1 cellular context compared by ENCODE assay signal in the genomic region with DNA sequence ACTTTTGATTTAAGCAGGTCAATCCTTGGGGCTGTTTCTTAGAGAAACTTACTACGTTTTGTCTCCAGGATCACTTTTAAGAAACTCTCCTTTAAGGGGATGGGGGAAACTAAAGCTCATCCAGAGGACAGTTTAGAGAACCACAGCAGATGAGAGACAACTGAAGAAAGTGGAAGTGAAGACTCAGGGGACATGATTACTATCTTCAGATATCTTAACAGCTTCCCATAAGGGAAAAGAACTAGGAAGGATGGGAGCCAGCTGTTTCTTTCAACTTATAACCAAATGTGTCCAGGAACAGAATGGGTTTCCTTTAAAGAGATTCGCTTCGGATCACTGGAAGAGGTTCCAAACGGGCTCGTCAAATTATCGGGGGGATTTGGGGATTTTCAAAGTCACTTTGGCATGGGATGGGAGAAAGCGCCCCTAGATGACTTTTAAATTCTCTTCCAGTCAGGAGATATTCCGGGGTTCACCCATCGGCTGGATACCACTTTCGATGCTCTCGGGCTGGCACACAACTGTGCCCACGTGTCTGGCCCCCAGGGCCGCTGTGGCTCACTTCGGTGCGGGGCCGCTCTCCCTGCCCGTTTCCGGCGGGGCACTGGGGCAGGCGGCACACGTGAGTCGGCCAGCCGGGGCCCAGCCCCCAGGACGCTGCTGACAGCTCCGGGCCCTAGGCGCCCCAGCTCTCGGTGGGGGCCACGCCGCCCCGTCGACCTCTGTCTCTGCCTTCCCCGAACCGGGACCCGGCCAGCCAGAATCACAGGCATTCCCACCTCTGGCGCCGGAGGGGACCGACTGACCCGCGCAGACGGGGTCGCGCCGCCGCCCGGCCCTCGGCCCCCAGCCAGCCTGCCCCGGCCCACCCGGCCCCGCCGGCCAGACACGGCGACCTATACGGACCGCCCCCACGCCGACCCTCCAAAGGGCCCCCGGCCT.
A peak's percentile ranks its signal among the peaks of the same experiment; 100 is the strongest.
TF ChIP-seq lines count a peak whose summit lies in the region.

No MANE protein-coding gene starts in this region.

TF ChIP-seq in GM12878, 131 proteins besides CTCF, POLR2A, EP300 and RAD21 (continued from another document):
- TF ChIP-seq, protein P1, sequence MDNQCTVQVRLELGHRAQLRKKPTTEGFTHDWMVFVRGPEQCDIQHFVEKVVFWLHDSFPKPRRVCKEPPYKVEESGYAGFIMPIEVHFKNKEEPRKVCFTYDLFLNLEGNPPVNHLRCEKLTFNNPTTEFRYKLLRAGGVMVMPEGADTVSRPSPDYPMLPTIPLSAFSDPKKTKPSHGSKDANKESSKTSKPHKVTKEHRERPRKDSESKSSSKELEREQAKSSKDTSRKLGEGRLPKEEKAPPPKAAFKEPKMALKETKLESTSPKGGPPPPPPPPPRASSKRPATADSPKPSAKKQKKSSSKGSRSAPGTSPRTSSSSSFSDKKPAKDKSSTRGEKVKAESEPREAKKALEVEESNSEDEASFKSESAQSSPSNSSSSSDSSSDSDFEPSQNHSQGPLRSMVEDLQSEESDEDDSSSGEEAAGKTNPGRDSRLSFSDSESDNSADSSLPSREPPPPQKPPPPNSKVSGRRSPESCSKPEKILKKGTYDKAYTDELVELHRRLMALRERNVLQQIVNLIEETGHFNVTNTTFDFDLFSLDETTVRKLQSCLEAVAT (IDR thresholded peaks at IDR 0.05), result no peak
- TF ChIP-seq EGR1 (IDR thresholded peaks at IDR 0.05; ENCODE audit: borderline replicate concordance in 1 of 2, low read depth in 2 of 2, low read length in 2 of 2) (no peak), DPF2 (IDR thresholded peaks at IDR 0.05) (peak; percentile 36; the same call in 1 of the 2 replicates), RAD51 (IDR thresholded peaks at IDR 0.05) (peak; percentile 46), BRCA1 (IDR thresholded peaks at IDR 0.05; ENCODE audit: low read depth, low read length) (no peak), ZNF217 (IDR thresholded peaks at IDR 0.05) (no peak), MXI1 (IDR thresholded peaks at IDR 0.05; ENCODE audit: low read depth, low read length) (peak; percentile 80; the same call in 1 of the 2 replicates), GATAD2B (conservative IDR thresholded peaks at IDR 0.05; ENCODE audit: low read depth) (0 out of 2 replicates have a peak, but pooled peaks have one; percentile 83), SIN3A (IDR thresholded peaks at IDR 0.05; ENCODE audit: low read depth, low read length) (no peak), MTA2 (IDR thresholded peaks at IDR 0.05; ENCODE audit: low read depth) (peak; percentile 22; the same call in 1 of the 2 replicates), IKZF2 (IDR thresholded peaks at IDR 0.05) (peak; percentile 65 to 67), EZH2 (IDR thresholded peaks at IDR 0.05; ENCODE audit: borderline replicate concordance, control insufficient read depth, low read depth, low read length) (no peak), SP1 (IDR thresholded peaks at IDR 0.05; ENCODE audit: low read depth, low read length) (peak; percentile 5), TCF12 (IDR thresholded peaks at IDR 0.05; ENCODE audit: low read depth, low read length) (0 out of 2 replicates have a peak, but pooled peaks have one; percentile 11), MEF2B (IDR thresholded peaks at IDR 0.05; ENCODE audit: partially characterized antibody, poor library complexity, severe bottlenecking) (peak; percentile 48), KAT2A (conservative IDR thresholded peaks at IDR 0.05; ENCODE audit: control insufficient read depth, low read depth, low read length) (no peak), IKZF1 (conservative IDR thresholded peaks at IDR 0.05) (peak; percentile 76)
- TF ChIP-seq, protein P2, sequence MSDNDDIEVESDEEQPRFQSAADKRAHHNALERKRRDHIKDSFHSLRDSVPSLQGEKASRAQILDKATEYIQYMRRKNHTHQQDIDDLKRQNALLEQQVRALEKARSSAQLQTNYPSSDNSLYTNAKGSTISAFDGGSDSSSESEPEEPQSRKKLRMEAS (IDR thresholded peaks at IDR 0.05; ENCODE audit: low read depth, low read length), result peak; percentile 73
- TF ChIP-seq, protein P3, sequence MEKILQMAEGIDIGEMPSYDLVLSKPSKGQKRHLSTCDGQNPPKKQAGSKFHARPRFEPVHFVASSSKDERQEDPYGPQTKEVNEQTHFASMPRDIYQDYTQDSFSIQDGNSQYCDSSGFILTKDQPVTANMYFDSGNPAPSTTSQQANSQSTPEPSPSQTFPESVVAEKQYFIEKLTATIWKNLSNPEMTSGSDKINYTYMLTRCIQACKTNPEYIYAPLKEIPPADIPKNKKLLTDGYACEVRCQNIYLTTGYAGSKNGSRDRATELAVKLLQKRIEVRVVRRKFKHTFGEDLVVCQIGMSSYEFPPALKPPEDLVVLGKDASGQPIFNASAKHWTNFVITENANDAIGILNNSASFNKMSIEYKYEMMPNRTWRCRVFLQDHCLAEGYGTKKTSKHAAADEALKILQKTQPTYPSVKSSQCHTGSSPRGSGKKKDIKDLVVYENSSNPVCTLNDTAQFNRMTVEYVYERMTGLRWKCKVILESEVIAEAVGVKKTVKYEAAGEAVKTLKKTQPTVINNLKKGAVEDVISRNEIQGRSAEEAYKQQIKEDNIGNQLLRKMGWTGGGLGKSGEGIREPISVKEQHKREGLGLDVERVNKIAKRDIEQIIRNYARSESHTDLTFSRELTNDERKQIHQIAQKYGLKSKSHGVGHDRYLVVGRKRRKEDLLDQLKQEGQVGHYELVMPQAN (conservative IDR thresholded peaks at IDR 0.05), result peak; percentile 50; the same call in 1 of the 2 replicates
- TF ChIP-seq, protein P4, sequence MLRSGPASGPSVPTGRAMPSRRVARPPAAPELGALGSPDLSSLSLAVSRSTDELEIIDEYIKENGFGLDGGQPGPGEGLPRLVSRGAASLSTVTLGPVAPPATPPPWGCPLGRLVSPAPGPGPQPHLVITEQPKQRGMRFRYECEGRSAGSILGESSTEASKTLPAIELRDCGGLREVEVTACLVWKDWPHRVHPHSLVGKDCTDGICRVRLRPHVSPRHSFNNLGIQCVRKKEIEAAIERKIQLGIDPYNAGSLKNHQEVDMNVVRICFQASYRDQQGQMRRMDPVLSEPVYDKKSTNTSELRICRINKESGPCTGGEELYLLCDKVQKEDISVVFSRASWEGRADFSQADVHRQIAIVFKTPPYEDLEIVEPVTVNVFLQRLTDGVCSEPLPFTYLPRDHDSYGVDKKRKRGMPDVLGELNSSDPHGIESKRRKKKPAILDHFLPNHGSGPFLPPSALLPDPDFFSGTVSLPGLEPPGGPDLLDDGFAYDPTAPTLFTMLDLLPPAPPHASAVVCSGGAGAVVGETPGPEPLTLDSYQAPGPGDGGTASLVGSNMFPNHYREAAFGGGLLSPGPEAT (IDR thresholded peaks at IDR 0.05; ENCODE audit: low read depth), result peak; percentile 47; the same call in 1 of the 2 replicates
- TF ChIP-seq, protein P5, sequence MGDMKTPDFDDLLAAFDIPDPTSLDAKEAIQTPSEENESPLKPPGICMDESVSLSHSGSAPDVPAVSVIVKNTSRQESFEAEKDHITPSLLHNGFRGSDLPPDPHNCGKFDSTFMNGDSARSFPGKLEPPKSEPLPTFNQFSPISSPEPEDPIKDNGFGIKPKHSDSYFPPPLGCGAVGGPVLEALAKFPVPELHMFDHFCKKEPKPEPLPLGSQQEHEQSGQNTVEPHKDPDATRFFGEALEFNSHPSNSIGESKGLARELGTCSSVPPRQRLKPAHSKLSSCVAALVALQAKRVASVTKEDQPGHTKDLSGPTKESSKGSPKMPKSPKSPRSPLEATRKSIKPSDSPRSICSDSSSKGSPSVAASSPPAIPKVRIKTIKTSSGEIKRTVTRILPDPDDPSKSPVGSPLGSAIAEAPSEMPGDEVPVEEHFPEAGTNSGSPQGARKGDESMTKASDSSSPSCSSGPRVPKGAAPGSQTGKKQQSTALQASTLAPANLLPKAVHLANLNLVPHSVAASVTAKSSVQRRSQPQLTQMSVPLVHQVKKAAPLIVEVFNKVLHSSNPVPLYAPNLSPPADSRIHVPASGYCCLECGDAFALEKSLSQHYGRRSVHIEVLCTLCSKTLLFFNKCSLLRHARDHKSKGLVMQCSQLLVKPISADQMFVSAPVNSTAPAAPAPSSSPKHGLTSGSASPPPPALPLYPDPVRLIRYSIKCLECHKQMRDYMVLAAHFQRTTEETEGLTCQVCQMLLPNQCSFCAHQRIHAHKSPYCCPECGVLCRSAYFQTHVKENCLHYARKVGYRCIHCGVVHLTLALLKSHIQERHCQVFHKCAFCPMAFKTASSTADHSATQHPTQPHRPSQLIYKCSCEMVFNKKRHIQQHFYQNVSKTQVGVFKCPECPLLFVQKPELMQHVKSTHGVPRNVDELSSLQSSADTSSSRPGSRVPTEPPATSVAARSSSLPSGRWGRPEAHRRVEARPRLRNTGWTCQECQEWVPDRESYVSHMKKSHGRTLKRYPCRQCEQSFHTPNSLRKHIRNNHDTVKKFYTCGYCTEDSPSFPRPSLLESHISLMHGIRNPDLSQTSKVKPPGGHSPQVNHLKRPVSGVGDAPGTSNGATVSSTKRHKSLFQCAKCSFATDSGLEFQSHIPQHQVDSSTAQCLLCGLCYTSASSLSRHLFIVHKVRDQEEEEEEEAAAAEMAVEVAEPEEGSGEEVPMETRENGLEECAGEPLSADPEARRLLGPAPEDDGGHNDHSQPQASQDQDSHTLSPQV (IDR thresholded peaks at IDR 0.05), result no peak
- TF ChIP-seq, protein P6, sequence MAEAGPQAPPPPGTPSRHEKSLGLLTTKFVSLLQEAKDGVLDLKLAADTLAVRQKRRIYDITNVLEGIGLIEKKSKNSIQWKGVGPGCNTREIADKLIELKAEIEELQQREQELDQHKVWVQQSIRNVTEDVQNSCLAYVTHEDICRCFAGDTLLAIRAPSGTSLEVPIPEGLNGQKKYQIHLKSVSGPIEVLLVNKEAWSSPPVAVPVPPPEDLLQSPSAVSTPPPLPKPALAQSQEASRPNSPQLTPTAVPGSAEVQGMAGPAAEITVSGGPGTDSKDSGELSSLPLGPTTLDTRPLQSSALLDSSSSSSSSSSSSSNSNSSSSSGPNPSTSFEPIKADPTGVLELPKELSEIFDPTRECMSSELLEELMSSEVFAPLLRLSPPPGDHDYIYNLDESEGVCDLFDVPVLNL (IDR thresholded peaks at IDR 0.05; ENCODE audit: low read depth, low read length), result no peak
- TF ChIP-seq, protein P7, sequence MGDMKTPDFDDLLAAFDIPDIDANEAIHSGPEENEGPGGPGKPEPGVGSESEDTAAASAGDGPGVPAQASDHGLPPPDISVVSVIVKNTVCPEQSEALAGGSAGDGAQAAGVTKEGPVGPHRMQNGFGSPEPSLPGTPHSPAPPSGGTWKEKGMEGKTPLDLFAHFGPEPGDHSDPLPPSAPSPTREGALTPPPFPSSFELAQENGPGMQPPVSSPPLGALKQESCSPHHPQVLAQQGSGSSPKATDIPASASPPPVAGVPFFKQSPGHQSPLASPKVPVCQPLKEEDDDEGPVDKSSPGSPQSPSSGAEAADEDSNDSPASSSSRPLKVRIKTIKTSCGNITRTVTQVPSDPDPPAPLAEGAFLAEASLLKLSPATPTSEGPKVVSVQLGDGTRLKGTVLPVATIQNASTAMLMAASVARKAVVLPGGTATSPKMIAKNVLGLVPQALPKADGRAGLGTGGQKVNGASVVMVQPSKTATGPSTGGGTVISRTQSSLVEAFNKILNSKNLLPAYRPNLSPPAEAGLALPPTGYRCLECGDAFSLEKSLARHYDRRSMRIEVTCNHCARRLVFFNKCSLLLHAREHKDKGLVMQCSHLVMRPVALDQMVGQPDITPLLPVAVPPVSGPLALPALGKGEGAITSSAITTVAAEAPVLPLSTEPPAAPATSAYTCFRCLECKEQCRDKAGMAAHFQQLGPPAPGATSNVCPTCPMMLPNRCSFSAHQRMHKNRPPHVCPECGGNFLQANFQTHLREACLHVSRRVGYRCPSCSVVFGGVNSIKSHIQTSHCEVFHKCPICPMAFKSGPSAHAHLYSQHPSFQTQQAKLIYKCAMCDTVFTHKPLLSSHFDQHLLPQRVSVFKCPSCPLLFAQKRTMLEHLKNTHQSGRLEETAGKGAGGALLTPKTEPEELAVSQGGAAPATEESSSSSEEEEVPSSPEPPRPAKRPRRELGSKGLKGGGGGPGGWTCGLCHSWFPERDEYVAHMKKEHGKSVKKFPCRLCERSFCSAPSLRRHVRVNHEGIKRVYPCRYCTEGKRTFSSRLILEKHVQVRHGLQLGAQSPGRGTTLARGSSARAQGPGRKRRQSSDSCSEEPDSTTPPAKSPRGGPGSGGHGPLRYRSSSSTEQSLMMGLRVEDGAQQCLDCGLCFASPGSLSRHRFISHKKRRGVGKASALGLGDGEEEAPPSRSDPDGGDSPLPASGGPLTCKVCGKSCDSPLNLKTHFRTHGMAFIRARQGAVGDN (IDR thresholded peaks at IDR 0.05), result peak; percentile 89
- TF ChIP-seq, protein P8, sequence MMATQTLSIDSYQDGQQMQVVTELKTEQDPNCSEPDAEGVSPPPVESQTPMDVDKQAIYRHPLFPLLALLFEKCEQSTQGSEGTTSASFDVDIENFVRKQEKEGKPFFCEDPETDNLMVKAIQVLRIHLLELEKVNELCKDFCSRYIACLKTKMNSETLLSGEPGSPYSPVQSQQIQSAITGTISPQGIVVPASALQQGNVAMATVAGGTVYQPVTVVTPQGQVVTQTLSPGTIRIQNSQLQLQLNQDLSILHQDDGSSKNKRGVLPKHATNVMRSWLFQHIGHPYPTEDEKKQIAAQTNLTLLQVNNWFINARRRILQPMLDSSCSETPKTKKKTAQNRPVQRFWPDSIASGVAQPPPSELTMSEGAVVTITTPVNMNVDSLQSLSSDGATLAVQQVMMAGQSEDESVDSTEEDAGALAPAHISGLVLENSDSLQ (IDR thresholded peaks at IDR 0.05), result 0 out of 2 replicates have a peak, but pooled peaks have one; percentile 7
